Comparison of ENCODE assay signal across 9 cellular contexts in genomic region chr1:236253119-236253518, GRCh38. TPM values are rescaled to one million over a fixed set of nuclear protein-coding genes. Genes with fewer than 3 reads are reported as not detected.
"Had no signal": no experiment of that assay in that cellular context is flagged by ENCODE, and none has a peak within 500 bp of the region (broad histone marks: within the 10 kb centered on the region; RNA-seq: fewer than 3 reads in every experiment).

No MANE protein-coding gene starts in this region.

- H3K9ac ChIP-seq: GM23248, KMS-11 had no signal

- H3K4me2 ChIP-seq: KMS-11 had no signal

- H3K27ac ChIP-seq: GM23248, KMS-11 had no signal

- H2AFZ ChIP-seq: GM23248 had no signal

- DNase-seq: GM23248, GOT3, H9, HCEC 1CT, KBM-7 had no signal

- FAIRE-seq: H54, HTR-8/SVneo had no signal

- H3K4me3 ChIP-seq: GM23248 had no signal

RNA-seq across cellular contexts. Expression of gene ERO1B, which starts 28.6 kb away (rescaled TPM):
- total RNA-seq: HT-29 had no signal
